ENCODE assay signal across 10 cellular contexts in genomic region chr1:58773406-58773840, GRCh38. TPM values are rescaled to one million over a fixed set of nuclear protein-coding genes. Genes with fewer than 3 reads are reported as not detected.
DNase-seq lines count a peak whose midpoint lies in the region; ATAC-seq, FAIRE-seq and TF ChIP-seq lines count a peak whose summit lies in the region.
"Had no signal": no experiment of that assay in that cellular context is flagged by ENCODE, and none has a peak within 500 bp of the region (broad histone marks: within the 10 kb centered on the region; RNA-seq: fewer than 3 reads in every experiment).

No MANE protein-coding gene starts in this region.

- H3K9me3 ChIP-seq in MG63 (no peaks in the 10 kb centered on the region), adipocyte (ENCODE audit: control insufficient read depth, low read length) (no peaks in the 10 kb centered on the region), keratinocyte (ENCODE audit: control insufficient read depth, low read depth, low read length) (no peaks in the 10 kb centered on the region), tibial artery (no peaks in the 10 kb centered on the region)

- BruUV-seq in Calu3 (replicated peaks; lab: Mats Ljungman, UMichigan): no TSS peak

- H3K36me3 Mint-ChIP-seq in Calu3 (ENCODE audit: insufficient read depth, unreplicated experiment): no peaks in the 10 kb centered on the region

- no peaks in the 10 kb centered on the region for H3K9me3 Mint-ChIP-seq in Calu3 (ENCODE audit: low read depth, unreplicated experiment)

- FAIRE-seq in keratinocyte (lab: Jason Lieb, UNC): peak; percentile 73
- FAIRE-seq: endometrium had no signal

- H3K4me3 Mint-ChIP-seq in Calu3 (ENCODE audit: low read depth, unreplicated experiment): no peak overlapping the region

- H3K9ac ChIP-seq in adipocyte (ENCODE audit: low read length): no peak overlapping the region
- no peak overlapping the region for H3K9ac ChIP-seq in keratinocyte (ENCODE audit: control insufficient read depth, extremely low read depth, insufficient read depth, low read length)

- peak overlapping the region; percentile 14 for H3K4me2 ChIP-seq in keratinocyte (ENCODE audit: control insufficient read depth, extremely low read depth, insufficient read depth, low read depth, low read length)

- H2AFZ ChIP-seq in keratinocyte (ENCODE audit: control insufficient read depth, low read length): peak overlapping the region; percentile 32

- intact Hi-C loops in Calu3 (cut with micrococcal nuclease; ENCODE audit: unreplicated experiment) (no loop called here), tibial artery (cut with DNase I; ENCODE audit: low total_unique reads) (no loop called here)

- dilution Hi-C loops in keratinocyte (cut with MboI; ENCODE audit: extremely low pct_ligation_motif_present, low sequenced_read_pairs): no loop called here

- no peak overlapping the region for H3K27ac Mint-ChIP-seq in Calu3 (ENCODE audit: unreplicated experiment)

- H3K36me3 ChIP-seq in MG63: no peaks in the 10 kb centered on the region
- H3K36me3 ChIP-seq in adipocyte (ENCODE audit: control insufficient read depth, insufficient read depth, low read length, severe bottlenecking): no peaks in the 10 kb centered on the region
- no peaks in the 10 kb centered on the region for H3K36me3 ChIP-seq in keratinocyte (ENCODE audit: control insufficient read depth in 2 of 2, extremely low read depth in 1 of 2, insufficient read depth in 2 of 2, low read length in 2 of 2)
- no peaks in the 10 kb centered on the region for H3K36me3 ChIP-seq in tibial artery

- ATAC-seq in GM21515 (IDR thresholded peaks at IDR 0.05; ENCODE audit: unreplicated experiment) (peak; percentile 82), GM18519 (IDR thresholded peaks at IDR 0.05; ENCODE audit: low FRiP score, unreplicated experiment) (no peak)

- no peaks in the 10 kb centered on the region for H3K79me2 ChIP-seq in keratinocyte (ENCODE audit: control insufficient read depth, insufficient read depth, low read length)

- no peaks in the 10 kb centered on the region for H4K20me1 ChIP-seq in keratinocyte (ENCODE audit: control insufficient read depth, extremely low read depth, insufficient read depth, low read length)

- H3K4me1 ChIP-seq in adipocyte (ENCODE audit: control insufficient read depth, insufficient read depth, low read length) (peaks cover 7% of the 10 kb centered on the region), keratinocyte (ENCODE audit: control insufficient read depth, extremely low read depth, insufficient read depth, low read length) (peaks cover 25% of the 10 kb centered on the region), tibial artery (peaks cover 0 to 27% (median 14%) of the 10 kb centered on the region in 4 donors)

- H3K27me3 ChIP-seq in MG63: no peaks in the 10 kb centered on the region
- no peaks in the 10 kb centered on the region for H3K27me3 ChIP-seq in adipocyte (replicated peaks; ENCODE audit: control insufficient read depth, insufficient read depth, low read length)
- no peaks in the 10 kb centered on the region for H3K27me3 ChIP-seq in keratinocyte (ENCODE audit: control insufficient read depth, extremely low read depth, insufficient read depth, low read length)
- no peaks in the 10 kb centered on the region for H3K27me3 ChIP-seq in tibial artery

- H3K9me1 ChIP-seq in keratinocyte (ENCODE audit: control insufficient read depth, extremely low read depth, insufficient read depth, low read length): no peaks in the 10 kb centered on the region

- H3K27ac ChIP-seq in keratinocyte (ENCODE audit: control insufficient read depth, insufficient read depth, low read length) (no peak overlapping the region), tibial artery (peak overlapping the region; percentile 82 to 84)
- H3K27ac ChIP-seq: HL-60 had no signal

- peaks cover 22% of the 10 kb centered on the region for H3K4me1 Mint-ChIP-seq in Calu3 (ENCODE audit: low read depth, unreplicated experiment)

- no peaks in the 10 kb centered on the region for H3K27me3 Mint-ChIP-seq in Calu3 (ENCODE audit: unreplicated experiment)

- DNase-seq in Calu3 (peak; percentile 24), MG63 (peak; percentile 84), adipocyte (ENCODE audit: low read depth) (peak; percentile 60), keratinocyte (ENCODE audit: low read depth, low spot score) (no peak), tibial artery (peak; percentile 81 to 94), SW 1271 (lab: John Stamatoyannopoulos, UW) (no peak)

- no peak overlapping the region for H3K4me3 ChIP-seq in MG63
- H3K4me3 ChIP-seq in adipocyte (ENCODE audit: low read length): no peak overlapping the region
- H3K4me3 ChIP-seq in keratinocyte (ENCODE audit: control insufficient read depth in 2 of 3, extremely low read depth in 1 of 3, insufficient read depth in 2 of 3, low read depth in 1 of 3, low read length in 3 of 3): no peak overlapping the region
- H3K4me3 ChIP-seq in tibial artery: no peak overlapping the region

- CTCF ChIA-PET in Calu3 (lab: Charles Lee): interaction anchor here (0.5 to 1.3 kb wide), 4 partner anchors 10 to 70 kb away, joined by 3 to 4 read pairs (median 4); partner anchors contain the start of gene JUN

- TF ChIP-seq CTCF in Calu3 (IDR thresholded peaks at IDR 0.05; ENCODE audit: unreplicated experiment): no peak
- TF ChIP-seq CTCF in keratinocyte (optimal IDR thresholded peaks at IDR 0.05 in 1 of 3, IDR thresholded peaks at IDR 0.05 in 1 of 3, conservative IDR thresholded peaks at IDR 0.05 in 1 of 3; ENCODE audit: extremely low read depth in 1 of 3, insufficient read depth in 2 of 3, low read length in 3 of 3): no peak
- TF ChIP-seq CTCF in tibial artery (IDR thresholded peaks at IDR 0.05): no peak

RNA-seq across cellular contexts. Expression of gene JUN, which starts 10.4 kb away (rescaled TPM):
- 76.5 and 89.3 TPM in 2 replicates for total RNA-seq in Calu3 (2022)
- total RNA-seq in MG63 (2014; rRNA removed; shearing (Covaris generic); ENCODE audit: low replicate concordance): 104 and 126 TPM in 2 replicates
- polyA plus RNA-seq in keratinocyte: 31.2 to 83.1 TPM (median 70.1 TPM) in 3 replicates
- polyA plus RNA-seq in keratinocyte (2011; ENCODE audit: low read depth): 322 TPM
- polyA plus RNA-seq in keratinocyte (2011; cell fraction: cytosol; rRNA removed): 20.0 and 37.1 TPM in 2 replicates
- 170 and 226 TPM in 2 replicates for polyA plus RNA-seq in keratinocyte (2011; cell fraction: nucleus; rRNA removed)
- polyA plus RNA-seq in keratinocyte (2012; ENCODE audit: low replicate concordance): 43.2 and 179 TPM in 2 replicates
- polyA minus RNA-seq in keratinocyte: 28.4 to 46.4 TPM (median 36.4 TPM) in 3 replicates
- polyA minus RNA-seq in keratinocyte (2011; cell fraction: cytosol; rRNA and poly(A)+ RNA removed): 76.4 TPM
- polyA minus RNA-seq in keratinocyte (2011; cell fraction: nucleus; rRNA and poly(A)+ RNA removed): 198 and 206 TPM in 2 replicates

Comparison
In these comparisons a context has a peak if more than half of its experiments do, and no peak if none do; other contexts are left out.
1. DNase-seq: peak in Calu3 (single experiment), MG63 (single experiment), adipocyte (single experiment) and tibial artery (2 of 2); none in keratinocyte (single experiment) and SW 1271 (0 of 2).